8 cellular contexts compared by ENCODE assay signal in the genomic region with DNA sequence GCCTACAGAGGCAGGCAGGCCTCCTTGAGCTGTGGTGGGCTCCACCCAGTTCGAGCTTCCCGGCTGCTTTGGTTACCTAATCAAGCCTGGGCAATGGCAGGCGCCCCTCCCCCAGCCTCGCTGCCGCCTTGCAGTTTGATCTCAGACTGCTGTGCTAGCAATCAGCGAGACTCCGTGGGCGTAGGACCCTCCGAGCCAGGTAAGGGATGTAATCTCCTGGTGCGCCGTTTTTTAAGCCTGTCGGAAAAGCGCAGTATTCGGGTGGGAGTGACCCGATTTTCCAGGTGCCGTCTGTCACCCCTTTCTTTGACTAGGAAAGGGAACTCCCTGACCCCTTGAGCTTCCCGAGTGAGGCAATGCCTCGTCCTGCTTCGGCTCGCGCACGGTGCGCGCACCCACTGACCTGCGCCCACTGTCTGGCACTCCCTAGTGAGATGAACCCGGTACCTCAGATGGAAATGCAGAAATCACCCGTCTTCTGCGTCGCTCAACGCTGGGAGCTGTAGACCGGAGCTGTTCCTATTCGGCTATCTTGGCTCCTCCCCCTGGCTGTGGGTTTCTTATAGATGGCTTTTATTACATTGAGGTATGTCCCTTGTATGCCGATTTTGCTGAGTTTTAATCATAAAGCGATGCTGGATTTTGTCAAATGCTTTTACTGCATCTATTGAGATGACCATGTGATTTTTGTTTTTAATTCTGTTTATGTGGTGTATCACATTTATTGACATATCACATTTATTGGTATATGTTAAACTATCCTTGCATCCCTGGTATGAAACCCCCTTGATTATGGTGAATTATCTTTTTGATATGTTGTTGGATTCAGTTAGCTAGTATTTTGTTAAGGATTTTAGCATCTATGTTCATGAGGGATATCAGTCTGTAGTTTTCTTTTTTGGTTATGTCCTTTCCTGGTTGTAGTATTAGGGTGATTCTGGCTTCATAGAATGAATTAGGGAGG. TPM values are rescaled to one million over a fixed set of nuclear protein-coding genes. Genes with fewer than 3 reads are reported as not detected.
DNase-seq lines count a peak whose midpoint lies in the region; ATAC-seq and TF ChIP-seq lines count a peak whose summit lies in the region.
"Not testable (repeated sequence)": the region's sequence is repeated elsewhere in the genome, so short reads cannot be mapped to it uniquely, and the experiment has no call there.

No MANE protein-coding gene starts in this region.

- in situ Hi-C loops in brain microvascular endothelial cell (cut with HindIII; ENCODE audit: low pct_ligation_motif_present, low sequenced_read_pairs), result not testable (repeated sequence)

- H3K36me3 ChIP-seq in CD8-positive, alpha-beta T cell (ENCODE audit: insufficient read depth, low read length); Loucy (ENCODE audit: insufficient read depth, low read length); Peyer's patch; brain microvascular endothelial cell (replicated peaks); heart right ventricle: not testable (repeated sequence)

- not testable (repeated sequence) for TF ChIP-seq CTCF in CD8-positive, alpha-beta T cell (IDR thresholded peaks at IDR 0.05); Loucy (conservative IDR thresholded peaks at IDR 0.05; ENCODE audit: low read length); Peyer's patch (IDR thresholded peaks at IDR 0.05); brain microvascular endothelial cell (IDR thresholded peaks at IDR 0.05; ENCODE audit: low read depth, low read length, missing control alignments); heart right ventricle (IDR thresholded peaks at IDR 0.05); neural crest cell (conservative IDR thresholded peaks at IDR 0.05)

- not testable (repeated sequence) for H4K20me1 ChIP-seq in Loucy (ENCODE audit: insufficient read depth, low read length, poor library complexity, severe bottlenecking)

- H2AFZ ChIP-seq in Loucy (ENCODE audit: low read length), result peak overlapping the region; percentile 4; the same call in 1 of the 2 replicates

- peak overlapping the region; percentile 95 for H3K4me3 Mint-ChIP-seq in CD8-positive, alpha-beta T cell
- H3K4me3 Mint-ChIP-seq in neural crest cell, result peak overlapping the region; percentile 97

- peaks cover 20% of the 10 kb centered on the region for H3K36me3 Mint-ChIP-seq in CD8-positive, alpha-beta T cell
- peaks cover 18% of the 10 kb centered on the region for H3K36me3 Mint-ChIP-seq in neural crest cell (ENCODE audit: low read depth)

- H3K4me1 Mint-ChIP-seq in CD8-positive, alpha-beta T cell (ENCODE audit: low read depth), result peaks cover 30% of the 10 kb centered on the region
- peaks cover 14% of the 10 kb centered on the region for H3K4me1 Mint-ChIP-seq in neural crest cell

- peak overlapping the region; percentile 43 for H3K4me3 ChIP-seq in CD8-positive, alpha-beta T cell (ENCODE audit: low read depth, low read length)
- H3K4me3 ChIP-seq in Loucy (ENCODE audit: low read length, poor library complexity, severe bottlenecking) (peak overlapping the region; percentile 65), Peyer's patch (peak overlapping the region; percentile 36 to 46 (median 45)), brain microvascular endothelial cell (ENCODE audit: low read depth, low read length) (peak overlapping the region; percentile 32), heart right ventricle (peak overlapping the region; percentile 21 to 57 (median 44))

- H3K4me2 ChIP-seq in Loucy (ENCODE audit: low read depth, low read length, poor library complexity, severe bottlenecking), result peak overlapping the region; percentile 83

- not testable (repeated sequence) for H3K79me2 ChIP-seq in Loucy (ENCODE audit: insufficient read depth, low read length)

- not testable (repeated sequence) for H3K27me3 Mint-ChIP-seq in CD8-positive, alpha-beta T cell (ENCODE audit: low read depth); neural crest cell (ENCODE audit: low read depth)

- not testable (repeated sequence) for H3K27me3 ChIP-seq in CD8-positive, alpha-beta T cell (ENCODE audit: insufficient read depth, low read length); Loucy (ENCODE audit: insufficient read depth, low read length, poor library complexity, severe bottlenecking); Peyer's patch; brain microvascular endothelial cell (replicated peaks); heart right ventricle

- CTCF ChIA-PET in CD8-positive, alpha-beta T cell (lab: Charles Lee), result interaction anchor here (0.7 to 1.7 kb wide), 6 partner anchors 15 to 151 kb away, joined by 3 to 6 read pairs (median 4); no protein-coding TSS in a partner anchor

- not testable (repeated sequence) for TF ChIP-seq POLR2A in Peyer's patch (IDR thresholded peaks at IDR 0.05)

- POLR2A ChIA-PET in CD8-positive, alpha-beta T cell (lab: Charles Lee), result interaction anchor here (1.5 to 2.0 kb wide), 2 partner anchors 57 to 166 kb away, joined by 5 read pairs; partner anchors contain the start of gene AMZ2

- H3F3A ChIP-seq in Loucy (ENCODE audit: low read depth), result not testable (repeated sequence)

- peaks cover 22% of the 10 kb centered on the region for H3K4me1 ChIP-seq in CD8-positive, alpha-beta T cell (ENCODE audit: insufficient read depth, low read length)
- H3K4me1 ChIP-seq in Loucy (ENCODE audit: insufficient read depth, low read length, poor library complexity, severe bottlenecking); Peyer's patch: not testable (repeated sequence)
- peaks cover 0 to 14% (median 0%) of the 10 kb centered on the region in 9 donors for H3K4me1 ChIP-seq in heart right ventricle

- peak overlapping the region; percentile 96 for H3K27ac Mint-ChIP-seq in CD8-positive, alpha-beta T cell
- H3K27ac Mint-ChIP-seq in neural crest cell (ENCODE audit: unreplicated experiment), result peak overlapping the region; percentile 97

- DNase-seq in CD8-positive, alpha-beta T cell, result peak; percentile 25 to 78 (median 57)
- peak in 2 of 3 donors; percentile 81 to 84 for DNase-seq in Peyer's patch
- DNase-seq in activated CD8-positive, alpha-beta memory T cell treated with anti-CD3 and anti-CD28 coated beads for 24 hours, result peak; percentile 72
- DNase-seq in brain microvascular endothelial cell, result peak; percentile 47
- DNase-seq in heart right ventricle; neural crest cell (ENCODE audit: low read depth, low spot score): not testable (repeated sequence)
- peak; percentile 17 to 44 for DNase-seq in stimulated activated CD8-positive, alpha-beta memory T cell treated with anti-CD3 and anti-CD28 coated beads, Interleukin-15, amount 100 ng/mL, for 4 hours (ENCODE audit: low read depth in 2 of 2)

- H3K9me3 ChIP-seq in CD8-positive, alpha-beta T cell (ENCODE audit: low read length); Loucy (ENCODE audit: insufficient read depth, low read depth, low read length); Peyer's patch: not testable (repeated sequence)
- H3K9me3 ChIP-seq in heart right ventricle, result peaks cover 0 to 44% (median 0%) of the 10 kb centered on the region in 11 donors

- not testable (repeated sequence) for H3K9ac ChIP-seq in Loucy (ENCODE audit: low read depth, low read length, poor library complexity, severe bottlenecking)

- H3K27ac ChIP-seq in CD8-positive, alpha-beta T cell (ENCODE audit: low read depth, low read length); brain microvascular endothelial cell: not testable (repeated sequence)
- peak overlapping the region in 3 of 4 donors; percentile 19 to 58 (median 29) for H3K27ac ChIP-seq in Peyer's patch
- H3K27ac ChIP-seq in heart right ventricle, result peak overlapping the region in 2 of 10 donors; percentile 21 to 64

- ATAC-seq in CD8-positive, alpha-beta T cell, result peak; percentile 94
- not testable (repeated sequence) for ATAC-seq in heart right ventricle

- WGBS in heart right ventricle, 2 donors, result 5 to 16% methylated on average over 21 to 27 of the region's 34 CpGs

- not testable (repeated sequence) for H3K9me3 Mint-ChIP-seq in CD8-positive, alpha-beta T cell; neural crest cell

- intact Hi-C loops in CD8-positive, alpha-beta T cell (cut with DNase I, micrococcal nuclease); heart right ventricle (cut with DNase I): not testable (repeated sequence)

- H3K9me2 ChIP-seq in Loucy (replicated peaks; ENCODE audit: low read depth, low read length), result not testable (repeated sequence)

RNA-seq across cellular contexts. Expression of gene WIPI1, which starts 43.4 kb away (rescaled TPM):
- 1 to 10 TPM; 2.4 to 2.5 TPM for total RNA-seq in CD8-positive, alpha-beta T cell
- total RNA-seq in Peyer's patch, result 10 to 100 TPM; 34.7 to 95.7 (median 44.4) TPM
- 100 to 1,000 TPM in 7 of 10 donors, 10 to 100 TPM in 3; 58.6 to 201 (median 122) TPM for total RNA-seq in heart right ventricle
- 10 to 100 TPM; 46.6 to 90.4 TPM for polyA plus RNA-seq in heart right ventricle
- 14.1 and 15.6 TPM in 2 replicates for total RNA-seq in neural crest cell
